ENCODE assay signal across 15 cellular contexts in the genomic region with DNA sequence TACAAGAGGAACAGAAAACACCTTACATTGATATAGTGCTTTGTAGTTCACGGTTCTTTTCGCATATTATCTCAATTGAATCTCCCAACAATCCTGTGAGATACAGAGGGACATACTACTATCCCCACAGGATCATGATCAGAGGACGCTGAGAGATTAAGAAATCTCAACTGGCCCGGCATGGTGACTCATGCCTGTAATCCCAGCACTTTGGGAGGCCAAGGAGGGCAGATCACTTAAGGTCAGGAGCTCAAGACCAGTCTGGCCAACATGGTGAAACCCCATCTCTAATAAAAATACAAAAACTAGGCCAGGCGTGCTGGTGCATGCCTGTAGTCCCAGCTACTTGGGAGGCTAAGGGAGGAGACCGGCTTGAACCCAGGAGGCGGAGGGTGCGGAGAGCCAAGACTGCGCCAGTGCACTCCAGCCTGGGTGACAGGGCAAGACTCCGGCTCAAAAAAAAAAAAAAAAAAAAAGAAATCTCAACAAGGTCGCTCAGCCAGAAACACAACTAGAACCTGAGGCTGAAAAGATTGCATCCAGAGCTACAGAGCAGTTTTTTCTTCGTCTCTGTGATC. TPM values are rescaled to one million over a fixed set of nuclear protein-coding genes. Genes with fewer than 3 reads are reported as not detected.
A peak's percentile ranks its signal among the peaks of the same experiment; 100 is the strongest.
DNase-seq lines count a peak whose midpoint lies in the region; ATAC-seq and TF ChIP-seq lines count a peak whose summit lies in the region.
"Had no signal": no experiment of that assay in that cellular context is flagged by ENCODE, and none has a peak within 500 bp of the region (broad histone marks: within the 10 kb centered on the region; RNA-seq: fewer than 3 reads in every experiment).

No MANE protein-coding gene starts in this region.

- H3K9me3 ChIP-seq in cardiac muscle cell (ENCODE audit: low read depth) = no peaks in the 10 kb centered on the region
- H3K9me3 ChIP-seq in lung (ENCODE audit: control insufficient read depth in 2 of 2, insufficient read depth in 1 of 2, low read length in 1 of 2) = no peaks in the 10 kb centered on the region
- H3K9me3 ChIP-seq in vagina = no peaks in the 10 kb centered on the region
- H3K9me3 ChIP-seq: colonic mucosa had no signal

- H3K27ac Mint-ChIP-seq in brain = peak overlapping the region; percentile 13 to 80 (median 51)

- DNase-seq in cardiac muscle cell (ENCODE audit: low read depth in 1 of 2, low spot score in 1 of 2) = no peak
- DNase-seq in left ventricle myocardium superior = no peak
- DNase-seq in lung (ENCODE audit: low spot score) = no peak
- no peak for DNase-seq in vagina (ENCODE audit: extremely low spot score in 2 of 2)
- DNase-seq in DMS79 (lab: John Stamatoyannopoulos, UW) = no peak
- DNase-seq in coronary artery (ENCODE audit: low spot score) = no peak
- DNase-seq: activated naive CD4-positive, alpha-beta T cell treated with Interleukin-2 at 50 U/mL for 16 hours; colonic mucosa; GDM1; NCI-H524 had no signal

- TF ChIP-seq CTCF in cardiac muscle cell (IDR thresholded peaks at IDR 0.05; ENCODE audit: low read depth, low read length) (no peak), brain (conservative IDR thresholded peaks at IDR 0.05) (no peak), lung (IDR thresholded peaks at IDR 0.05; ENCODE audit: control extremely low read depth, extremely low read depth) (no peak), vagina (IDR thresholded peaks at IDR 0.05) (no peak), coronary artery (IDR thresholded peaks at IDR 0.05) (no peak)

- peaks cover 0 to 7% (median 0%) of the 10 kb centered on the region in 5 experiments for H3K9me3 Mint-ChIP-seq in brain

- H3K36me3 ChIP-seq in cardiac muscle cell = no peaks in the 10 kb centered on the region
- H3K36me3 ChIP-seq in lung (ENCODE audit: control insufficient read depth in 2 of 2, insufficient read depth in 2 of 2, low read length in 2 of 2) = no peaks in the 10 kb centered on the region
- H3K36me3 ChIP-seq in vagina = no peaks in the 10 kb centered on the region
- H3K36me3 ChIP-seq: colonic mucosa had no signal

- no peaks in the 10 kb centered on the region for H3K27me3 Mint-ChIP-seq in brain

- H3K27me3 ChIP-seq in cardiac muscle cell = no peaks in the 10 kb centered on the region
- no peaks in the 10 kb centered on the region for H3K27me3 ChIP-seq in lung (ENCODE audit: control insufficient read depth, insufficient read depth)
- H3K27me3 ChIP-seq in vagina = no peaks in the 10 kb centered on the region
- H3K27me3 ChIP-seq: colonic mucosa had no signal

- 69 to 79% methylated on average over 11 to 12 of the region's 12 CpGs for WGBS in lung, 2 donors

- H3K4me1 Mint-ChIP-seq in brain = peaks cover 20% of the 10 kb centered on the region

- peaks cover 14% of the 10 kb centered on the region for H3K36me3 Mint-ChIP-seq in brain

- peak overlapping the region in 1 of 5 experiments; percentile 29 for H3K4me3 Mint-ChIP-seq in brain

- H3K27ac ChIP-seq in cardiac muscle cell (peak overlapping the region; percentile 76), lung (ENCODE audit: low read depth in 1 of 2, low read length in 1 of 2) (peak overlapping the region; percentile 60), vagina (peak overlapping the region; percentile 54), coronary artery (peak overlapping the region in 1 of 2 donors; percentile 26)
- H3K27ac ChIP-seq: colonic mucosa, KMS-11 had no signal

- H3K4me1 ChIP-seq in cardiac muscle cell (ENCODE audit: low read depth) (peaks cover 37% of the 10 kb centered on the region), lung (ENCODE audit: control insufficient read depth in 2 of 2, insufficient read depth in 2 of 2, low read length in 2 of 2) (peaks cover 0 to 13% of the 10 kb centered on the region in 2 donors), vagina (peaks cover 6% of the 10 kb centered on the region)
- H3K4me1 ChIP-seq: colonic mucosa had no signal

- intact Hi-C loops in left ventricle myocardium superior (cut with micrococcal nuclease) (loop anchor here (10.0 kb wide), 1 partner anchor 154 kb away; the partner anchor contains the start of gene EIF2S3), vagina (cut with DNase I) (loop anchor here (5.0 kb wide), 2 partner anchors 118 to 208 kb away; partner anchors contain the start of gene SAT1)

- no peak for ATAC-seq in left ventricle myocardium superior
- ATAC-seq in lung (ENCODE audit: insufficient read depth, low FRiP score) = no peak
- ATAC-seq in GM18909 (IDR thresholded peaks at IDR 0.05; ENCODE audit: poor library complexity, unreplicated experiment) = no peak

- H3K4me3 ChIP-seq in cardiac muscle cell (no peak overlapping the region), lung (no peak overlapping the region), vagina (no peak overlapping the region), coronary artery (no peak overlapping the region)
- H3K4me3 ChIP-seq: colonic mucosa had no signal

- TF ChIP-seq POLR2A in vagina (IDR thresholded peaks at IDR 0.05) = no peak

RNA-seq across cellular contexts. Expression of gene APOO, which starts 7.4 kb away (rescaled TPM):
- 44.9 and 74.7 TPM in 2 replicates for total RNA-seq in cardiac muscle cell
- 135 and 161 TPM in 2 replicates for polyA plus RNA-seq in cardiac muscle cell
- total RNA-seq in left ventricle myocardium superior = 105 TPM
- 79.1 TPM for polyA plus RNA-seq in brain (ENCODE audit: insufficient read depth, low read depth, low replicate concordance)
- total RNA-seq in lung = 10 to 100 TPM in 1 of 2 donors, 1 to 10 TPM in 1; 8.9 to 25.0 TPM
- polyA plus RNA-seq in lung = 10 to 100 TPM; 21.0 to 24.2 TPM
- 8.6 TPM for total RNA-seq in vagina

RNA-seq across cellular contexts. Expression of gene CXorf58, which starts 7.5 kb away (rescaled TPM):
- 0.21 and 0.45 TPM in 2 replicates for total RNA-seq in cardiac muscle cell
- 0.43 and 0.90 TPM in 2 replicates for polyA plus RNA-seq in cardiac muscle cell
- not detected for total RNA-seq in left ventricle myocardium superior
- not detected for polyA plus RNA-seq in brain (ENCODE audit: insufficient read depth, low read depth, low replicate concordance)
- under 1 TPM in 1 of 2 donors, not detected in 1; 0.15 TPM for total RNA-seq in lung
- polyA plus RNA-seq in lung = under 1 TPM; 0.12 to 0.15 TPM
- total RNA-seq in vagina = not detected
- total RNA-seq: colonic mucosa, mucosa of gallbladder had no signal
- polyA plus RNA-seq: AG04450 had no signal
